ENCODE assay signal across 1 cellular context in the genomic region with DNA sequence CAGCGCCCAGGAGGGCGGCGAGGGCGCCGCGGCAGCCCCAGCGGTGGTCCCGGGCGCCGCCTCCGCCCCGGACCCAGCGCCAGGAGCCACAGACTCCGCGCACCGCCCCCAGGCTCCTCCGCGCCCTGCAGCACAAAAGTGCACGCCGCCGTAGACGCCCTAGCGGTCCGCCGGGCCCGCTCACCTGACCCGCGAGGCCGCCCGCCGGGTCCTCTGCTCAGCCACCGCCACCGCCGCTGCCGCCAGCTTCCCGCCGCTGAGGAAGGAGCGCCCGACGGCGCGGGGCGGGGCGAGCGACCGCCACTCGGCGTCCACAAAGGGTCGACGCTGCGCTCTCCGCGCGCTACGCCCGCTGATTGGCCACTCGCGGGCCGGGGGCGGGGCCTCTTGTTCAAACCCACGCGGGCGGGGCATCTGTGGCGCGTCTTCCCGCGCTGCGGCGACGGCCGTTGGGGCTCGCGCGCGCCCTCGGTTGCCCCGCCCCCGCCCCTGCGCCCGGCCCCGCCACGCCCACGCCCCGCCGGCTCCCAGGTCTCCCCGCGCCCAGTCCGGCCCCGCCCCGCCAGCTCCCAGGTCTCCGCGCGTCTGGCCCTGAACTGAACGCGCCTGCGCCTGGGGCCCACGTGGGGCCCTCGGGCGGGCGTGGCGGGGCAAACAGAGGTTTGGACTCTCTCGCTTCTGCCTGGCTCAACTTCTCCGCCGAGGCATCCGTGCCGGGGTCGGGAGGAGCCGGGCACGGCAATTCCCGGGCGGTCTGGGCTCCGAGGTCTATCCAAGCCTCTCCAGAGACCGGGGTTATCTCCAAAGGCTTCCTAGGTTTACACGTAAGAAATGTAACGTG.
TF ChIP-seq lines count a peak whose summit lies in the region.

A gene (minus strand): TSS at position 269 of the 841 bp plus-strand sequence. CDS start 9,154 bp downstream, outside the sequence.

TF ChIP-seq in HEK293, 187 proteins besides CTCF, POLR2A, EP300 and RAD21 (continued from another document and continues in another):
- TF ChIP-seq, protein P1, sequence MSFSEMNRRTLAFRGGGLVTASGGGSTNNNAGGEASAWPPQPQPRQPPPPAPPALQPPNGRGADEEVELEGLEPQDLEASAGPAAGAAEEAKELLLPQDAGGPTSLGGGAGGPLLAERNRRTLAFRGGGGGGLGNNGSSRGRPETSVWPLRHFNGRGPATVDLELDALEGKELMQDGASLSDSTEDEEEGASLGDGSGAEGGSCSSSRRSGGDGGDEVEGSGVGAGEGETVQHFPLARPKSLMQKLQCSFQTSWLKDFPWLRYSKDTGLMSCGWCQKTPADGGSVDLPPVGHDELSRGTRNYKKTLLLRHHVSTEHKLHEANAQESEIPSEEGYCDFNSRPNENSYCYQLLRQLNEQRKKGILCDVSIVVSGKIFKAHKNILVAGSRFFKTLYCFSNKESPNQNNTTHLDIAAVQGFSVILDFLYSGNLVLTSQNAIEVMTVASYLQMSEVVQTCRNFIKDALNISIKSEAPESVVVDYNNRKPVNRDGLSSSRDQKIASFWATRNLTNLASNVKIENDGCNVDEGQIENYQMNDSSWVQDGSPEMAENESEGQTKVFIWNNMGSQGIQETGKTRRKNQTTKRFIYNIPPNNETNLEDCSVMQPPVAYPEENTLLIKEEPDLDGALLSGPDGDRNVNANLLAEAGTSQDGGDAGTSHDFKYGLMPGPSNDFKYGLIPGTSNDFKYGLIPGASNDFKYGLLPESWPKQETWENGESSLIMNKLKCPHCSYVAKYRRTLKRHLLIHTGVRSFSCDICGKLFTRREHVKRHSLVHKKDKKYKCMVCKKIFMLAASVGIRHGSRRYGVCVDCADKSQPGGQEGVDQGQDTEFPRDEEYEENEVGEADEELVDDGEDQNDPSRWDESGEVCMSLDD (tag by site-specific recombination; IDR thresholded peaks at IDR 0.05), result no peak
- no peak for TF ChIP-seq ZNF350 (tag by site-specific recombination; IDR thresholded peaks at IDR 0.05)
- TF ChIP-seq SCRT1 (tag by site-specific recombination; IDR thresholded peaks at IDR 0.05; ENCODE audit: borderline replicate concordance), result no peak
- no peak for TF ChIP-seq GLIS2 (tag by site-specific recombination; IDR thresholded peaks at IDR 0.05)
- TF ChIP-seq SCRT2 (tag by site-specific recombination; IDR thresholded peaks at IDR 0.05), result no peak
- TF ChIP-seq ZNF302 (tag by site-specific recombination; IDR thresholded peaks at IDR 0.05; ENCODE audit: low read depth), result no peak
- TF ChIP-seq, protein P2, sequence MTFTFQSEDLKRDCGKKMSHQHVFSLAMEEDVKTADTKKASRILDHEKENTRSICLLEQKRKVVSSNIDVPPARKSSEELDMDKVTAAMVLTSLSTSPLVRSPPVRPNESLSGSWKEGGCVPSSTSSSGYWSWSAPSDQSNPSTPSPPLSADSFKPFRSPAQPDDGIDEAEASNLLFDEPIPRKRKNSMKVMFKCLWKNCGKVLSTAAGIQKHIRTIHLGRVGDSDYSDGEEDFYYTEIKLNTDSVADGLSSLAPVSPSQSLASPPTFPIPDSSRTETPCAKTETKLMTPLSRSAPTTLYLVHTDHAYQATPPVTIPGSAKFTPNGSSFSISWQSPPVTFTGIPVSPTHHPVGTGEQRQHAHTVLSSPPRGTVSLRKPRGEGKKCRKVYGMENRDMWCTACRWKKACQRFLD (tag by site-specific recombination; IDR thresholded peaks at IDR 0.05), result no peak
- no peak for TF ChIP-seq ZNF473 (tag by site-specific recombination; IDR thresholded peaks at IDR 0.05)
- no peak for TF ChIP-seq ZNF544 (tag by site-specific recombination; IDR thresholded peaks at IDR 0.05)
- TF ChIP-seq KLF1 (tag by site-specific recombination; IDR thresholded peaks at IDR 0.05), result 0 out of 2 replicates have a peak, but pooled peaks have one; percentile 8
- TF ChIP-seq TRIM28 (IDR thresholded peaks at IDR 0.05; ENCODE audit: borderline replicate concordance, low read length), result no peak
- no peak for TF ChIP-seq ZNF354C (tag by site-specific recombination; IDR thresholded peaks at IDR 0.05; ENCODE audit: borderline replicate concordance, low read depth)
- TF ChIP-seq, protein P3, sequence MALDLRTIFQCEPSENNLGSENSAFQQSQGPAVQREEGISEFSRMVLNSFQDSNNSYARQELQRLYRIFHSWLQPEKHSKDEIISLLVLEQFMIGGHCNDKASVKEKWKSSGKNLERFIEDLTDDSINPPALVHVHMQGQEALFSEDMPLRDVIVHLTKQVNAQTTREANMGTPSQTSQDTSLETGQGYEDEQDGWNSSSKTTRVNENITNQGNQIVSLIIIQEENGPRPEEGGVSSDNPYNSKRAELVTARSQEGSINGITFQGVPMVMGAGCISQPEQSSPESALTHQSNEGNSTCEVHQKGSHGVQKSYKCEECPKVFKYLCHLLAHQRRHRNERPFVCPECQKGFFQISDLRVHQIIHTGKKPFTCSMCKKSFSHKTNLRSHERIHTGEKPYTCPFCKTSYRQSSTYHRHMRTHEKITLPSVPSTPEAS (tag by site-specific recombination; IDR thresholded peaks at IDR 0.05), result no peak
- TF ChIP-seq, protein P4, sequence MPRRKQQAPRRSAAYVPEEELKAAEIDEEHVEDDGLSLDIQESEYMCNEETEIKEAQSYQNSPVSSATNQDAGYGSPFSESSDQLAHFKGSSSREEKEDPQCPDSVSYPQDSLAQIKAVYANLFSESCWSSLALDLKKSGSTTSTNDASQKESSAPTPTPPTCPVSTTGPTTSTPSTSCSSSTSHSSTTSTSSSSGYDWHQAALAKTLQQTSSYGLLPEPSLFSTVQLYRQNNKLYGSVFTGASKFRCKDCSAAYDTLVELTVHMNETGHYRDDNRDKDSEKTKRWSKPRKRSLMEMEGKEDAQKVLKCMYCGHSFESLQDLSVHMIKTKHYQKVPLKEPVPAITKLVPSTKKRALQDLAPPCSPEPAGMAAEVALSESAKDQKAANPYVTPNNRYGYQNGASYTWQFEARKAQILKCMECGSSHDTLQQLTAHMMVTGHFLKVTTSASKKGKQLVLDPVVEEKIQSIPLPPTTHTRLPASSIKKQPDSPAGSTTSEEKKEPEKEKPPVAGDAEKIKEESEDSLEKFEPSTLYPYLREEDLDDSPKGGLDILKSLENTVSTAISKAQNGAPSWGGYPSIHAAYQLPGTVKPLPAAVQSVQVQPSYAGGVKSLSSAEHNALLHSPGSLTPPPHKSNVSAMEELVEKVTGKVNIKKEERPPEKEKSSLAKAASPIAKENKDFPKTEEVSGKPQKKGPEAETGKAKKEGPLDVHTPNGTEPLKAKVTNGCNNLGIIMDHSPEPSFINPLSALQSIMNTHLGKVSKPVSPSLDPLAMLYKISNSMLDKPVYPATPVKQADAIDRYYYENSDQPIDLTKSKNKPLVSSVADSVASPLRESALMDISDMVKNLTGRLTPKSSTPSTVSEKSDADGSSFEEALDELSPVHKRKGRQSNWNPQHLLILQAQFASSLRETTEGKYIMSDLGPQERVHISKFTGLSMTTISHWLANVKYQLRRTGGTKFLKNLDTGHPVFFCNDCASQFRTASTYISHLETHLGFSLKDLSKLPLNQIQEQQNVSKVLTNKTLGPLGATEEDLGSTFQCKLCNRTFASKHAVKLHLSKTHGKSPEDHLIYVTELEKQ (tag by site-specific recombination; IDR thresholded peaks at IDR 0.05; ENCODE audit: borderline replicate concordance), result no peak
- peak; percentile 37; the same call in 1 of the 2 replicates for TF ChIP-seq ZNF629 (tag by site-specific recombination; IDR thresholded peaks at IDR 0.05)
- TF ChIP-seq, protein P5, sequence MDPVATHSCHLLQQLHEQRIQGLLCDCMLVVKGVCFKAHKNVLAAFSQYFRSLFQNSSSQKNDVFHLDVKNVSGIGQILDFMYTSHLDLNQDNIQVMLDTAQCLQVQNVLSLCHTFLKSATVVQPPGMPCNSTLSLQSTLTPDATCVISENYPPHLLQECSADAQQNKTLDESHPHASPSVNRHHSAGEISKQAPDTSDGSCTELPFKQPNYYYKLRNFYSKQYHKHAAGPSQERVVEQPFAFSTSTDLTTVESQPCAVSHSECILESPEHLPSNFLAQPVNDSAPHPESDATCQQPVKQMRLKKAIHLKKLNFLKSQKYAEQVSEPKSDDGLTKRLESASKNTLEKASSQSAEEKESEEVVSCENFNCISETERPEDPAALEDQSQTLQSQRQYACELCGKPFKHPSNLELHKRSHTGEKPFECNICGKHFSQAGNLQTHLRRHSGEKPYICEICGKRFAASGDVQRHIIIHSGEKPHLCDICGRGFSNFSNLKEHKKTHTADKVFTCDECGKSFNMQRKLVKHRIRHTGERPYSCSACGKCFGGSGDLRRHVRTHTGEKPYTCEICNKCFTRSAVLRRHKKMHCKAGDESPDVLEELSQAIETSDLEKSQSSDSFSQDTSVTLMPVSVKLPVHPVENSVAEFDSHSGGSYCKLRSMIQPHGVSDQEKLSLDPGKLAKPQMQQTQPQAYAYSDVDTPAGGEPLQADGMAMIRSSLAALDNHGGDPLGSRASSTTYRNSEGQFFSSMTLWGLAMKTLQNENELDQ (tag by site-specific recombination; IDR thresholded peaks at IDR 0.05; ENCODE audit: low read depth), result no peak
- TF ChIP-seq, protein P6, sequence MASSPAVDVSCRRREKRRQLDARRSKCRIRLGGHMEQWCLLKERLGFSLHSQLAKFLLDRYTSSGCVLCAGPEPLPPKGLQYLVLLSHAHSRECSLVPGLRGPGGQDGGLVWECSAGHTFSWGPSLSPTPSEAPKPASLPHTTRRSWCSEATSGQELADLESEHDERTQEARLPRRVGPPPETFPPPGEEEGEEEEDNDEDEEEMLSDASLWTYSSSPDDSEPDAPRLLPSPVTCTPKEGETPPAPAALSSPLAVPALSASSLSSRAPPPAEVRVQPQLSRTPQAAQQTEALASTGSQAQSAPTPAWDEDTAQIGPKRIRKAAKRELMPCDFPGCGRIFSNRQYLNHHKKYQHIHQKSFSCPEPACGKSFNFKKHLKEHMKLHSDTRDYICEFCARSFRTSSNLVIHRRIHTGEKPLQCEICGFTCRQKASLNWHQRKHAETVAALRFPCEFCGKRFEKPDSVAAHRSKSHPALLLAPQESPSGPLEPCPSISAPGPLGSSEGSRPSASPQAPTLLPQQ (tag by site-specific recombination; IDR thresholded peaks at IDR 0.05), result no peak
- no peak for TF ChIP-seq ZNF530 (tag by site-specific recombination; IDR thresholded peaks at IDR 0.05; ENCODE audit: low read depth)
- no peak for TF ChIP-seq WT1 (tag by site-specific recombination; IDR thresholded peaks at IDR 0.05)
- TF ChIP-seq ZNF341 (tag by site-specific recombination; IDR thresholded peaks at IDR 0.05; ENCODE audit: low read depth), result peak; percentile 67; the same call in 1 of the 2 replicates
- TF ChIP-seq, protein P7, sequence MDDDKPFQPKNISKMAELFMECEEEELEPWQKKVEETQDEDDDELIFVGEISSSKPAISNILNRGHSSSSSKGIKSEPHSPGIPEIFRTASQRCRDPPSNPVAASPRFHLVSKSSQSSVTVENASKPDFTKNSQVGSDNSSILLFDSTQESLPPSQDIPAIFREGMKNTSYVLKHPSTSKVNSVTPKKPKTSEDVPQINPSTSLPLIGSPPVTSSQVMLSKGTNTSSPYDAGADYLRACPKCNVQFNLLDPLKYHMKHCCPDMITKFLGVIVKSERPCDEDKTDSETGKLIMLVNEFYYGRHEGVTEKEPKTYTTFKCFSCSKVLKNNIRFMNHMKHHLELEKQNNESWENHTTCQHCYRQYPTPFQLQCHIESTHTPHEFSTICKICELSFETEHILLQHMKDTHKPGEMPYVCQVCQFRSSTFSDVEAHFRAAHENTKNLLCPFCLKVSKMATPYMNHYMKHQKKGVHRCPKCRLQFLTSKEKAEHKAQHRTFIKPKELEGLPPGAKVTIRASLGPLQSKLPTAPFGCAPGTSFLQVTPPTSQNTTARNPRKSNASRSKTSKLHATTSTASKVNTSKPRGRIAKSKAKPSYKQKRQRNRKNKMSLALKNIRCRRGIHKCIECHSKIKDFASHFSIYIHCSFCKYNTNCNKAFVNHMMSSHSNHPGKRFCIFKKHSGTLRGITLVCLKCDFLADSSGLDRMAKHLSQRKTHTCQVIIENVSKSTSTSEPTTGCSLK (tag by site-specific recombination; IDR thresholded peaks at IDR 0.05), result no peak
- TF ChIP-seq, protein P8, sequence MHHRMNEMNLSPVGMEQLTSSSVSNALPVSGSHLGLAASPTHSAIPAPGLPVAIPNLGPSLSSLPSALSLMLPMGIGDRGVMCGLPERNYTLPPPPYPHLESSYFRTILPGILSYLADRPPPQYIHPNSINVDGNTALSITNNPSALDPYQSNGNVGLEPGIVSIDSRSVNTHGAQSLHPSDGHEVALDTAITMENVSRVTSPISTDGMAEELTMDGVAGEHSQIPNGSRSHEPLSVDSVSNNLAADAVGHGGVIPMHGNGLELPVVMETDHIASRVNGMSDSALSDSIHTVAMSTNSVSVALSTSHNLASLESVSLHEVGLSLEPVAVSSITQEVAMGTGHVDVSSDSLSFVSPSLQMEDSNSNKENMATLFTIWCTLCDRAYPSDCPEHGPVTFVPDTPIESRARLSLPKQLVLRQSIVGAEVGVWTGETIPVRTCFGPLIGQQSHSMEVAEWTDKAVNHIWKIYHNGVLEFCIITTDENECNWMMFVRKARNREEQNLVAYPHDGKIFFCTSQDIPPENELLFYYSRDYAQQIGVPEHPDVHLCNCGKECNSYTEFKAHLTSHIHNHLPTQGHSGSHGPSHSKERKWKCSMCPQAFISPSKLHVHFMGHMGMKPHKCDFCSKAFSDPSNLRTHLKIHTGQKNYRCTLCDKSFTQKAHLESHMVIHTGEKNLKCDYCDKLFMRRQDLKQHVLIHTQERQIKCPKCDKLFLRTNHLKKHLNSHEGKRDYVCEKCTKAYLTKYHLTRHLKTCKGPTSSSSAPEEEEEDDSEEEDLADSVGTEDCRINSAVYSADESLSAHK (tag by site-specific recombination; IDR thresholded peaks at IDR 0.05), result no peak
- TF ChIP-seq SP7 (tag by site-specific recombination; IDR thresholded peaks at IDR 0.05), result 0 out of 2 replicates have a peak, but pooled peaks have one; percentile 48
- TF ChIP-seq ZBTB48 (tag by site-specific recombination; IDR thresholded peaks at IDR 0.05), result no peak
- no peak for TF ChIP-seq ZNF112 (tag by site-specific recombination; IDR thresholded peaks at IDR 0.05)
- no peak for TF ChIP-seq BCL11A (tag by site-specific recombination; IDR thresholded peaks at IDR 0.05; ENCODE audit: low read depth)
- no peak for TF ChIP-seq ZNF626 (tag by site-specific recombination; IDR thresholded peaks at IDR 0.05)
- peak; percentile 98 for TF ChIP-seq ZNF561 (tag by site-specific recombination; IDR thresholded peaks at IDR 0.05; ENCODE audit: borderline replicate concordance)
- no peak for TF ChIP-seq ZNF391 (tag by site-specific recombination; IDR thresholded peaks at IDR 0.05; ENCODE audit: borderline replicate concordance, low read depth)
- TF ChIP-seq, protein P9, sequence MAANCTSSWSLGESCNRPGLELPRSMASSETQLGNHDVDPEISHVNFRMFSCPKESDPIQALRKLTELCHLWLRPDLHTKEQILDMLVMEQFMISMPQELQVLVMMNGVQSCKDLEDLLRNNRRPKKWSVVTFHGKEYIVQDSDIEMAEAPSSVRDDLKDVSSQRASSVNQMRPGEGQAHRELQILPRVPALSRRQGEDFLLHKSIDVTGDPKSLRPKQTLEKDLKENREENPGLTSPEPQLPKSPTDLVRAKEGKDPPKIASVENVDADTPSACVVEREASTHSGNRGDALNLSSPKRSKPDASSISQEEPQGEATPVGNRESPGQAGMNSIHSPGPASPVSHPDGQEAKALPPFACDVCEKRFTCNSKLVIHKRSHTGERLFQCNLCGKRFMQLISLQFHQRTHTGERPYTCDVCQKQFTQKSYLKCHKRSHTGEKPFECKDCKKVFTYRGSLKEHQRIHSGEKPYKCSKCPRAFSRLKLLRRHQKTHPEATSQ (tag by site-specific recombination; IDR thresholded peaks at IDR 0.05), result no peak
- TF ChIP-seq ZNF596 (tag by site-specific recombination; IDR thresholded peaks at IDR 0.05), result peak; percentile 26; the same call in 1 of the 2 replicates
- no peak for TF ChIP-seq FEZF1 (tag by site-specific recombination; IDR thresholded peaks at IDR 0.05)
- TF ChIP-seq GLI4 (tag by site-specific recombination; IDR thresholded peaks at IDR 0.05), result no peak
- TF ChIP-seq ZNF560 (tag by site-specific recombination; IDR thresholded peaks at IDR 0.05; ENCODE audit: borderline replicate concordance), result no peak
- no peak for TF ChIP-seq ZNF202 (tag by site-specific recombination; IDR thresholded peaks at IDR 0.05; ENCODE audit: borderline replicate concordance)
- peak; percentile 85; the same call in 1 of the 2 replicates for TF ChIP-seq ZBTB17 (tag by site-specific recombination; IDR thresholded peaks at IDR 0.05)
